2 cellular contexts compared by ENCODE assay signal in genomic region chr2:207260021-207260420, GRCh38.
TF ChIP-seq lines count a peak whose summit lies in the region.

No MANE protein-coding gene starts in this region.

TF ChIP-seq in A549, 52 proteins besides CTCF, POLR2A, EP300 and RAD21:
- TF ChIP-seq REST (IDR thresholded peaks at IDR 0.05) (no peak), TP53 (CRISPR knock-in tag; IDR thresholded peaks at IDR 0.05) (no peak), GATA3 (IDR thresholded peaks at IDR 0.05; ENCODE audit: borderline replicate concordance) (no peak), FOSL2 (IDR thresholded peaks at IDR 0.05) (no peak), FOSL2 (CRISPR knock-in tag; IDR thresholded peaks at IDR 0.05) (no peak), HOXA7 (CRISPR knock-in tag; IDR thresholded peaks at IDR 0.05) (no peak), NPAS2 (CRISPR knock-in tag; IDR thresholded peaks at IDR 0.05; ENCODE audit: borderline replicate concordance) (no peak), HOXB13 (CRISPR knock-in tag; IDR thresholded peaks at IDR 0.05; ENCODE audit: low read depth) (no peak), ESRRA (IDR thresholded peaks at IDR 0.05; ENCODE audit: borderline replicate concordance, low read length) (no peak)
- TF ChIP-seq, protein P1, sequence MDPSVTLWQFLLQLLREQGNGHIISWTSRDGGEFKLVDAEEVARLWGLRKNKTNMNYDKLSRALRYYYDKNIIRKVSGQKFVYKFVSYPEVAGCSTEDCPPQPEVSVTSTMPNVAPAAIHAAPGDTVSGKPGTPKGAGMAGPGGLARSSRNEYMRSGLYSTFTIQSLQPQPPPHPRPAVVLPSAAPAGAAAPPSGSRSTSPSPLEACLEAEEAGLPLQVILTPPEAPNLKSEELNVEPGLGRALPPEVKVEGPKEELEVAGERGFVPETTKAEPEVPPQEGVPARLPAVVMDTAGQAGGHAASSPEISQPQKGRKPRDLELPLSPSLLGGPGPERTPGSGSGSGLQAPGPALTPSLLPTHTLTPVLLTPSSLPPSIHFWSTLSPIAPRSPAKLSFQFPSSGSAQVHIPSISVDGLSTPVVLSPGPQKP (IDR thresholded peaks at IDR 0.05; ENCODE audit: low read depth, low read length): no peak
- TF ChIP-seq, protein P2, sequence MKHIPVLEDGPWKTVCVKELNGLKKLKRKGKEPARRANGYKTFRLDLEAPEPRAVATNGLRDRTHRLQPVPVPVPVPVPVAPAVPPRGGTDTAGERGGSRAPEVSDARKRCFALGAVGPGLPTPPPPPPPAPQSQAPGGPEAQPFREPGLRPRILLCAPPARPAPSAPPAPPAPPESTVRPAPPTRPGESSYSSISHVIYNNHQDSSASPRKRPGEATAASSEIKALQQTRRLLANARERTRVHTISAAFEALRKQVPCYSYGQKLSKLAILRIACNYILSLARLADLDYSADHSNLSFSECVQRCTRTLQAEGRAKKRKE (CRISPR knock-in tag; IDR thresholded peaks at IDR 0.05; ENCODE audit: low read depth): no peak

TF ChIP-seq in IMR-90, 13 proteins besides CTCF, POLR2A, EP300 and RAD21:
- TF ChIP-seq RFX5 (IDR thresholded peaks at IDR 0.05; ENCODE audit: low read depth, low read length) (no peak), MAFK (IDR thresholded peaks at IDR 0.05; ENCODE audit: low read depth, low read length) (no peak), MAZ (IDR thresholded peaks at IDR 0.05; ENCODE audit: borderline replicate concordance, low read depth, low read length) (no peak), CEBPB (IDR thresholded peaks at IDR 0.05; ENCODE audit: low read depth, low read length) (no peak), CHD1 (IDR thresholded peaks at IDR 0.05; ENCODE audit: low read depth, low read length) (no peak), RCOR1 (IDR thresholded peaks at IDR 0.05; ENCODE audit: insufficient replicate concordance, low read length) (no peak), USF2 (IDR thresholded peaks at IDR 0.05; ENCODE audit: low read depth, low read length) (no peak), FOS (IDR thresholded peaks at IDR 0.05; ENCODE audit: low read depth, low read length) (no peak), BHLHE40 (IDR thresholded peaks at IDR 0.05; ENCODE audit: low read depth, low read length) (no peak), NFE2L2 (IDR thresholded peaks at IDR 0.05; ENCODE audit: low read depth, low read length) (no peak)
- TF ChIP-seq, protein P1 (IDR thresholded peaks at IDR 0.05; ENCODE audit: borderline replicate concordance, low read depth, low read length): no peak
TF ChIP-seq in IMR-90: peak in this region for 0.
